Comparison of ENCODE assay signal across 8 cellular contexts in the genomic region with DNA sequence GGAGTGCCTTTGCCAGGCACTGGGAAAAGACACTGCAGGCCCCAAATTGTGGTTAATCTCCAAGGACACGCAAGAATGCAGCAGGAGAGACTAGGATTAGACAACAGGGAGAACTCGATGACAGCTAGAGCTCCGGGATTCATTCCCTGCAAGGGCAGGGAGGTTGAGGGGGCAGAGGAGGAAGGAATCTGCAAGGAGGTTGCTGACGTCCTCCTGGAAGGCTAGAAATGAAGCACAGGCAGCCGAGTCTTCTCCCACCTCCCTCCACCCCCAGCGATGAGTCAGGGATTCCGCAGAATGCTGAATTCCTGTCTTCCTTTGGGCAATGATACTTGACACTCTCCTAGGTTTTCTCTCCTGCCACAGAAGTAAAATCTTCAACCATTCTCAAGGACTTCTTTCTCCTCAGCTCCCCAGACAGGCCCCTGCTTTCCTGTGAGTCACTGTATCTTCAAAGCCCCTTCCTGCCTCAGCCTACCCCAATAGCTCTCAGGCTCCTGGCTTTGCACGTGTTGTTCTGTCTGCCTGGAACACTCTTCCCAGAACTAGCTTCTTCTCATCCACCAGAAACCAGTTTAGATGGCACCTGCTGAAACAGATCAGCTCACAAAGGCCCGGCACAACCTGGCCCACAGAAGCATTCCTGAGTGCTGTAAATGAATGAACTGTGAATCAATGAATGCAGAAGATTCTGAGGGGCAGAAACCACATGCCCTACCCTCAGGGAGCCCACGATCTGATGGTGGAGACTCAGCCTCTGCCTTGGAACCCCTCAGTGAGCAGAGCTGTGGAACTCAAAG.
DNase-seq lines count a peak whose midpoint lies in the region; ATAC-seq, FAIRE-seq and TF ChIP-seq lines count a peak whose summit lies in the region.

No MANE protein-coding gene starts in this region.

- no peaks in the 10 kb centered on the region for H3K9me3 ChIP-seq in HUES6 (ENCODE audit: control insufficient read depth, insufficient read depth, low read depth, low read length)
- no peaks in the 10 kb centered on the region for H3K9me3 ChIP-seq in HepG2 (ENCODE audit: low read length)

- TF ChIP-seq EP300 in HepG2 (IDR thresholded peaks at IDR 0.05; ENCODE audit: low read depth in 2 of 2, low read length in 2 of 2) (no peak), HepG2 (CRISPR knock-in tag; IDR thresholded peaks at IDR 0.05; ENCODE audit: borderline replicate concordance) (no peak)

- H3K4me3 ChIP-seq in HUES6 (ENCODE audit: low read depth, low read length) (no peak overlapping the region), brain microvascular endothelial cell (ENCODE audit: low read depth, low read length) (no peak overlapping the region), HepG2 (replicated peaks in 1 of 3; ENCODE audit: insufficient read depth in 1 of 3, low read depth in 2 of 3, low read length in 3 of 3) (no peak overlapping the region)

- no peaks in the 10 kb centered on the region for H3K79me2 ChIP-seq in HepG2 (ENCODE audit: insufficient read depth, low read length)

- intact Hi-C loops in HepG2 (cut with micrococcal nuclease; ENCODE audit: unreplicated experiment): loop anchor here (5.0 kb wide), 1 partner anchor 49 kb away; no protein-coding TSS in a partner anchor

- H4K20me1 ChIP-seq in HepG2 (ENCODE audit: insufficient read depth, low read length): no peaks in the 10 kb centered on the region

- no peak for FAIRE-seq in HepG2 (lab: Jason Lieb, UNC)

- peaks cover 1 to 21% of the 10 kb centered on the region in 2 donors for H3K27me3 Mint-ChIP-seq in effector memory CD8-positive, alpha-beta T cell

- ATAC-seq in HepG2: no peak
- ATAC-seq in HG02588 (IDR thresholded peaks at IDR 0.05; ENCODE audit: unreplicated experiment): no peak
- no peak for ATAC-seq in HG03280 (IDR thresholded peaks at IDR 0.05; ENCODE audit: unreplicated experiment)
- ATAC-seq in effector memory CD8-positive, alpha-beta T cell (replicated peaks): no peak

- H3K4me1 Mint-ChIP-seq in effector memory CD8-positive, alpha-beta T cell (ENCODE audit: low read depth in 2 of 2): no peaks in the 10 kb centered on the region

- peaks cover 52% of the 10 kb centered on the region for H3K4me1 ChIP-seq in HUES6 (ENCODE audit: control insufficient read depth, insufficient read depth, low read length)
- H3K4me1 ChIP-seq in HepG2 (ENCODE audit: insufficient read depth, low read length): peaks cover 51% of the 10 kb centered on the region

- in situ Hi-C loops in ACHN (cut with HindIII; ENCODE audit: low pct_ligation_motif_present, low pct_unique_long_range_greater_than_20kb, low sequenced_read_pairs): no loop called here
- in situ Hi-C loops in brain microvascular endothelial cell (cut with HindIII; ENCODE audit: low pct_ligation_motif_present, low sequenced_read_pairs): no loop called here
- in situ Hi-C loops in HepG2 (cut with HindIII; ENCODE audit: extremely low pct_ligation_motif_present, low pct_unique_long_range_greater_than_20kb): no loop called here

- TF ChIP-seq CTCF in brain microvascular endothelial cell (IDR thresholded peaks at IDR 0.05; ENCODE audit: low read depth, low read length, missing control alignments) (no peak), HepG2 (CRISPR knock-in tag; IDR thresholded peaks at IDR 0.05) (no peak)

- H3K9ac ChIP-seq in HUES6 (ENCODE audit: low read length) (peak overlapping the region; percentile 57), HepG2 (ENCODE audit: insufficient read depth, low read depth, low read length) (no peak overlapping the region)

- no peak overlapping the region for H2AFZ ChIP-seq in HepG2 (ENCODE audit: low read length)

- no peaks in the 10 kb centered on the region for H3K36me3 ChIP-seq in HUES6 (ENCODE audit: control insufficient read depth, insufficient read depth, low read length)
- H3K36me3 ChIP-seq in brain microvascular endothelial cell (replicated peaks): no peaks in the 10 kb centered on the region
- no peaks in the 10 kb centered on the region for H3K36me3 ChIP-seq in HepG2 (replicated peaks in 1 of 2; ENCODE audit: control insufficient read depth in 1 of 2, insufficient read depth in 2 of 2, low read length in 2 of 2)

- WGBS in HepG2 (ENCODE audit: low lambda C conversion rate): 31% methylated on average over 9 of the region's 10 CpGs

- no peaks in the 10 kb centered on the region for H3K9me3 Mint-ChIP-seq in effector memory CD8-positive, alpha-beta T cell

- TF ChIP-seq POLR2A in HepG2 (IDR thresholded peaks at IDR 0.05; ENCODE audit: insufficient read depth in 1 of 2, low read depth in 2 of 2, low read length in 2 of 2): no peak

- H3K27ac Mint-ChIP-seq in effector memory CD8-positive, alpha-beta T cell: no peak overlapping the region

- H3K27ac ChIP-seq in HUES6 (ENCODE audit: low read depth, low read length): peak overlapping the region; percentile 70; the same call in 1 of the 2 replicates
- peak overlapping the region; percentile 90 for H3K27ac ChIP-seq in brain microvascular endothelial cell
- H3K27ac ChIP-seq in HepG2 (ENCODE audit: extremely low read length, insufficient read depth, low read length): no peak overlapping the region

- DNase-seq in ACHN (peak; percentile 88), brain microvascular endothelial cell (peak; percentile 96), HepG2 (ENCODE audit: low spot score) (no peak)
- DNase-seq in effector memory CD8-positive, alpha-beta T cell: no peak
- no peak for DNase-seq in stimulated activated CD4-positive, alpha-beta T cell treated with anti-CD3 and anti-CD28 coated beads, Interleukin-2, amount 100 ng/mL, for 48 hours

- peaks cover 4% of the 10 kb centered on the region for H3K36me3 Mint-ChIP-seq in effector memory CD8-positive, alpha-beta T cell (ENCODE audit: insufficient read depth)

- H3K4me3 Mint-ChIP-seq in effector memory CD8-positive, alpha-beta T cell: no peak overlapping the region

- POLR2A ChIA-PET in HepG2 (lab: Yijun Ruan, JAX): no interaction called here

- H3K27me3 ChIP-seq in HUES6 (ENCODE audit: control insufficient read depth, insufficient read depth, low read length) (no peaks in the 10 kb centered on the region), brain microvascular endothelial cell (replicated peaks) (no peaks in the 10 kb centered on the region), HepG2 (ENCODE audit: control insufficient read depth in 1 of 2, insufficient read depth in 2 of 2, low read length in 2 of 2) (peaks cover 1 to 18% of the 10 kb centered on the region in 2 experiments)

- CTCF ChIA-PET in HepG2 (lab: Yijun Ruan, JAX; ENCODE audit: low intra/inter-chr PET ratio, low total read pairs): no interaction called here

- H3K4me2 ChIP-seq in HepG2 (ENCODE audit: low read depth, low read length): no peak overlapping the region; the same call in 1 of the 2 replicates

- no TSS peak for BruUV-seq in HepG2 (replicated peaks; lab: Mats Ljungman, UMichigan)

- no peak for TF ChIP-seq RAD21 in HepG2 (CRISPR knock-in tag; IDR thresholded peaks at IDR 0.05)

TF ChIP-seq in HepG2, 621 proteins besides CTCF, POLR2A, EP300 and RAD21 (continues in another document):
- TF ChIP-seq ZNF451 (CRISPR knock-in tag; IDR thresholded peaks at IDR 0.05): no peak
- TF ChIP-seq ZNF33B (CRISPR knock-in tag; IDR thresholded peaks at IDR 0.05): no peak
- TF ChIP-seq MAFK (conservative IDR thresholded peaks at IDR 0.05 in 1 of 2, IDR thresholded peaks at IDR 0.05 in 1 of 2; ENCODE audit: low read length in 2 of 2): peak; percentile 22 to 24; a peak in 2 of 4 replicates
- no peak for TF ChIP-seq DR1 (CRISPR knock-in tag; IDR thresholded peaks at IDR 0.05)
- TF ChIP-seq ZMYM3 (CRISPR knock-in tag; IDR thresholded peaks at IDR 0.05): peak; percentile 80
- no peak for TF ChIP-seq ZNF644 (CRISPR knock-in tag; IDR thresholded peaks at IDR 0.05; ENCODE audit: low read depth)
- peak; percentile 40; the same call in 1 of the 2 replicates for TF ChIP-seq FOSL2 (CRISPR knock-in tag; IDR thresholded peaks at IDR 0.05)
- TF ChIP-seq MAFF (IDR thresholded peaks at IDR 0.05; ENCODE audit: low read depth, low read length): peak; percentile 4; the same call in 1 of the 2 replicates
- TF ChIP-seq, protein P1, sequence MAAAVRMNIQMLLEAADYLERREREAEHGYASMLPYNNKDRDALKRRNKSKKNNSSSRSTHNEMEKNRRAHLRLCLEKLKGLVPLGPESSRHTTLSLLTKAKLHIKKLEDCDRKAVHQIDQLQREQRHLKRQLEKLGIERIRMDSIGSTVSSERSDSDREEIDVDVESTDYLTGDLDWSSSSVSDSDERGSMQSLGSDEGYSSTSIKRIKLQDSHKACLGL (CRISPR knock-in tag; IDR thresholded peaks at IDR 0.05): no peak
- TF ChIP-seq, protein P2, sequence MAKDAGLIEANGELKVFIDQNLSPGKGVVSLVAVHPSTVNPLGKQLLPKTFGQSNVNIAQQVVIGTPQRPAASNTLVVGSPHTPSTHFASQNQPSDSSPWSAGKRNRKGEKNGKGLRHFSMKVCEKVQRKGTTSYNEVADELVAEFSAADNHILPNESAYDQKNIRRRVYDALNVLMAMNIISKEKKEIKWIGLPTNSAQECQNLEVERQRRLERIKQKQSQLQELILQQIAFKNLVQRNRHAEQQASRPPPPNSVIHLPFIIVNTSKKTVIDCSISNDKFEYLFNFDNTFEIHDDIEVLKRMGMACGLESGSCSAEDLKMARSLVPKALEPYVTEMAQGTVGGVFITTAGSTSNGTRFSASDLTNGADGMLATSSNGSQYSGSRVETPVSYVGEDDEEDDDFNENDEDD (CRISPR knock-in tag; IDR thresholded peaks at IDR 0.05; ENCODE audit: borderline replicate concordance): no peak
- no peak for TF ChIP-seq ZKSCAN8 (CRISPR knock-in tag; IDR thresholded peaks at IDR 0.05; ENCODE audit: borderline replicate concordance)
- TF ChIP-seq ZNF546 (CRISPR knock-in tag; conservative IDR thresholded peaks at IDR 0.05): no peak
- no peak for TF ChIP-seq SAP130 (CRISPR knock-in tag; IDR thresholded peaks at IDR 0.05; ENCODE audit: low read depth)
- TF ChIP-seq, protein P3, sequence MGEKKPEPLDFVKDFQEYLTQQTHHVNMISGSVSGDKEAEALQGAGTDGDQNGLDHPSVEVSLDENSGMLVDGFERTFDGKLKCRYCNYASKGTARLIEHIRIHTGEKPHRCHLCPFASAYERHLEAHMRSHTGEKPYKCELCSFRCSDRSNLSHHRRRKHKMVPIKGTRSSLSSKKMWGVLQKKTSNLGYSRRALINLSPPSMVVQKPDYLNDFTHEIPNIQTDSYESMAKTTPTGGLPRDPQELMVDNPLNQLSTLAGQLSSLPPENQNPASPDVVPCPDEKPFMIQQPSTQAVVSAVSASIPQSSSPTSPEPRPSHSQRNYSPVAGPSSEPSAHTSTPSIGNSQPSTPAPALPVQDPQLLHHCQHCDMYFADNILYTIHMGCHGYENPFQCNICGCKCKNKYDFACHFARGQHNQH (CRISPR knock-in tag; IDR thresholded peaks at IDR 0.05): 0 out of 2 replicates have a peak, but pooled peaks have one; percentile 16
- no peak for TF ChIP-seq TRIM24 (CRISPR knock-in tag; IDR thresholded peaks at IDR 0.05)
- TF ChIP-seq PRPF4 (IDR thresholded peaks at IDR 0.05; ENCODE audit: low read depth, low read length, poor library complexity, severe bottlenecking): no peak
- TF ChIP-seq ZNF501 (CRISPR knock-in tag; IDR thresholded peaks at IDR 0.05): 0 out of 2 replicates have a peak, but pooled peaks have one; percentile 22
- TF ChIP-seq KLF11 (CRISPR knock-in tag; IDR thresholded peaks at IDR 0.05): no peak

Comparison
In these comparisons a context has a peak if more than half of its experiments do, and no peak if none do; other contexts are left out.
1. DNase-seq: peak in ACHN (single experiment) and brain microvascular endothelial cell (single experiment); none in HepG2 (single experiment), effector memory CD8-positive, alpha-beta T cell (0 of 3) and stimulated activated CD4-positive, alpha-beta T cell treated with anti-CD3 and anti-CD28 coated beads, Interleukin-2, amount 100 ng/mL, for 48 hours (0 of 2).